Comparison of ENCODE assay signal across 11 cellular contexts in genomic region chr2:88303865-88304264, GRCh38.
"Had no signal": no experiment of that assay in that cellular context is flagged by ENCODE, and none has a peak within 500 bp of the region (broad histone marks: within the 10 kb centered on the region; RNA-seq: fewer than 3 reads in every experiment).

No MANE protein-coding gene starts in this region.

- H3K4me2 ChIP-seq: GM23338 had no signal

- H3K4me3 Mint-ChIP-seq: GM23338, H9, HFFc6 had no signal

- DNase-seq: GM23248, GOT3, H7, H9, HCEC 1CT, HFFc6 had no signal

- H3K27ac ChIP-seq: GM23248 had no signal

- H3K4me1 ChIP-seq: HAP-1 had no signal

- H3K9me3 ChIP-seq: HAP-1 had no signal

- FAIRE-seq: H1, H54 had no signal

- H3K4me1 Mint-ChIP-seq: GM23338 had no signal

- H3K27ac Mint-ChIP-seq: GM23338, H9, HFFc6 had no signal

- H2AFZ ChIP-seq: GM23248, GM23338 had no signal

- ATAC-seq: GM23338, HCT116 had no signal

- H3K4me3 ChIP-seq: GM23248, GM23338, HAP-1 had no signal

- H3K9ac ChIP-seq: GM23248 had no signal

- H3K36me3 ChIP-seq: HAP-1 had no signal
